ENCODE assay signal across 8 cellular contexts in the genomic region with DNA sequence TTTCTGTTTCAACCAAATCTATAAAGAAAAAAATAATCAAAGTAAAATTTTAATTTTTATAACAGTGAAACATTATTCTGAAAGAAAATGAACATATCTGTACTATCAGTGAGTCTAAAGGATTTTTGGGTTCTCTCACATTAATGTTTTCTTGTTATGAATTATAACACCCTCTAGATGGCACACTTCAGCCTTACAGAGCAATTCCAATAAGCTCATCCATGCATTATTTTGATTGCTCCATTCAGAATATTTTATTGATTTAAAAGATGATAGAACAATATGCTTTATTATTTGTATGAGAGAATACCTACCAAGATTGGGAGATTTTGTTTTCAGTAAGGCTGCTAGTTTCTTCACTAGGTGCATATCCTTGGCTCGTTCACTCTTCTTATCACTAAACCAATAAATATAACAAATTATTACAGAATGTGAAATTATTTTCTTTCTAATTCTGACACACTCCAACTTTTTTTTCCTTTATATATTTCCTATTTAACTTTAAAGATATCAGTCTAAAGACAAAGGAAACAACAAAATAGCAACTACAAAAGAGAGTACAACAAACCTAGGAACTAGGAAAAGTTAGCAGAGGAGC.
A peak's percentile ranks its signal among the peaks of the same experiment; 100 is the strongest.
DNase-seq lines count a peak whose midpoint lies in the region; ATAC-seq and TF ChIP-seq lines count a peak whose summit lies in the region.

No MANE protein-coding gene starts in this region.

- DNase-seq in GM03348 (ENCODE audit: low spot score) (peak; percentile 52), Kasumi-1 (lab: John Stamatoyannopoulos, UW) (peak; percentile 32 to 80), SK-N-SH (peak; percentile 32), globus pallidus (ENCODE audit: low spot score) (peak; percentile 22), GF-D8 (lab: John Stamatoyannopoulos, UW) (no peak), hepatic stellate cell (ENCODE audit: low spot score) (no peak)
- DNase-seq in activated naive CD4-positive, alpha-beta T cell treated with anti-CD3 and anti-CD28 coated beads, Interleukin-2, amount 50 U/mL, for 16 hours: no peak

- CTCF ChIA-PET in SK-N-SH (lab: Yijun Ruan, JAX): interaction anchor here (0.5 to 3.0 kb wide), 37 partner anchors 8 to 614 kb away, joined by 3 to 21 read pairs (median 3); no protein-coding TSS in a partner anchor

- H3K4me3 ChIP-seq in SK-N-SH (ENCODE audit: low read depth in 2 of 2, low read length in 1 of 2): no peak overlapping the region

- H3K27me3 ChIP-seq in SK-N-SH (ENCODE audit: insufficient read depth): no peaks in the 10 kb centered on the region

- H2AFZ ChIP-seq in SK-N-SH (ENCODE audit: low read depth): no peak overlapping the region

- ATAC-seq in HG03159 (IDR thresholded peaks at IDR 0.05; ENCODE audit: unreplicated experiment): no peak

- peaks cover 62 to 85% of the 10 kb centered on the region in 2 experiments for H3K36me3 ChIP-seq in SK-N-SH (replicated peaks in 1 of 2; ENCODE audit: control insufficient read depth in 1 of 2, insufficient read depth in 2 of 2, low read length in 1 of 2)

- peaks cover 0 to 2% of the 10 kb centered on the region in 2 experiments; a peak in 1 of 4 replicates for H3K4me1 ChIP-seq in SK-N-SH (ENCODE audit: control insufficient read depth in 1 of 2, insufficient read depth in 2 of 2, low read depth in 1 of 2, low read length in 1 of 2)

- H3F3A ChIP-seq in SK-N-SH (replicated peaks; ENCODE audit: insufficient read depth): peaks cover 3% of the 10 kb centered on the region

- H3K4me2 ChIP-seq in SK-N-SH: no peak overlapping the region

- peak; percentile 72 for TF ChIP-seq CTCF in SK-N-SH (IDR thresholded peaks at IDR 0.05)

- H3K27ac ChIP-seq in SK-N-SH (ENCODE audit: low read depth in 2 of 2, low read length in 1 of 2): 0 out of 4 replicates have a peak overlapping the region, but pooled peaks of 1 of the 2 experiments have one; percentile 19

- H3K79me2 ChIP-seq in SK-N-SH (ENCODE audit: insufficient read depth): no peaks in the 10 kb centered on the region

- WGBS in SK-N-SH (ENCODE audit: low lambda C conversion rate): 93% methylated on average over 1 of the region's 1 CpG

- no peak overlapping the region for H3K9ac ChIP-seq in SK-N-SH

- no peaks in the 10 kb centered on the region for H4K20me1 ChIP-seq in SK-N-SH (ENCODE audit: insufficient read depth)

- H3K9me2 ChIP-seq in SK-N-SH: no peaks in the 10 kb centered on the region

- H3K9me3 ChIP-seq in SK-N-SH: no peaks in the 10 kb centered on the region

- TF ChIP-seq RAD21 in SK-N-SH (IDR thresholded peaks at IDR 0.05; ENCODE audit: low read length): peak; percentile 68

- no peak for TF ChIP-seq EP300 in SK-N-SH (IDR thresholded peaks at IDR 0.05; ENCODE audit: borderline replicate concordance in 1 of 2, low read depth in 1 of 2, low read length in 1 of 2)

- POLR2A ChIA-PET in SK-N-SH (lab: Yijun Ruan, JAX): no interaction called here

TF ChIP-seq in SK-N-SH, 30 proteins besides CTCF, POLR2A, EP300 and RAD21:
- peak; percentile 37; the same call in 1 of the 2 replicates for TF ChIP-seq SMC3 (IDR thresholded peaks at IDR 0.05; ENCODE audit: low read depth, low read length)
- TF ChIP-seq FOSL2 (IDR thresholded peaks at IDR 0.05; ENCODE audit: borderline replicate concordance, low read depth): no peak
- no peak for TF ChIP-seq ELF1 (IDR thresholded peaks at IDR 0.05)
- TF ChIP-seq, protein P1, sequence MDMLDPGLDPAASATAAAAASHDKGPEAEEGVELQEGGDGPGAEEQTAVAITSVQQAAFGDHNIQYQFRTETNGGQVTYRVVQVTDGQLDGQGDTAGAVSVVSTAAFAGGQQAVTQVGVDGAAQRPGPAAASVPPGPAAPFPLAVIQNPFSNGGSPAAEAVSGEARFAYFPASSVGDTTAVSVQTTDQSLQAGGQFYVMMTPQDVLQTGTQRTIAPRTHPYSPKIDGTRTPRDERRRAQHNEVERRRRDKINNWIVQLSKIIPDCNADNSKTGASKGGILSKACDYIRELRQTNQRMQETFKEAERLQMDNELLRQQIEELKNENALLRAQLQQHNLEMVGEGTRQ (IDR thresholded peaks at IDR 0.05; ENCODE audit: borderline replicate concordance, low read depth, low read length): no peak
- TF ChIP-seq RFX5 (IDR thresholded peaks at IDR 0.05; ENCODE audit: low read length): no peak
TF ChIP-seq in SK-N-SH: peak in this region for 1.

Comparison
In these comparisons a context has a peak if more than half of its experiments do, and no peak if none do; other contexts are left out.
1. DNase-seq: peak in GM03348 (single experiment), Kasumi-1 (2 of 2), SK-N-SH (single experiment) and globus pallidus (single experiment); none in activated naive CD4-positive, alpha-beta T cell treated with anti-CD3 and anti-CD28 coated beads, Interleukin-2, amount 50 U/mL, for 16 hours (single experiment), GF-D8 (single experiment) and hepatic stellate cell (single experiment).